In genomic region chr3:50298836-50299637, GRCh38 we compare ENCODE assay signal across 8 cellular contexts. TPM values are rescaled to one million over a fixed set of nuclear protein-coding genes. Genes with fewer than 3 reads are reported as not detected.
DNase-seq lines count a peak whose midpoint lies in the region; ATAC-seq and TF ChIP-seq lines count a peak whose summit lies in the region.

Gene HYAL3 (minus strand): TSS chr3:50299405. CDS start chr3:50295602, 3,803 bp downstream.
A gene with protein sequence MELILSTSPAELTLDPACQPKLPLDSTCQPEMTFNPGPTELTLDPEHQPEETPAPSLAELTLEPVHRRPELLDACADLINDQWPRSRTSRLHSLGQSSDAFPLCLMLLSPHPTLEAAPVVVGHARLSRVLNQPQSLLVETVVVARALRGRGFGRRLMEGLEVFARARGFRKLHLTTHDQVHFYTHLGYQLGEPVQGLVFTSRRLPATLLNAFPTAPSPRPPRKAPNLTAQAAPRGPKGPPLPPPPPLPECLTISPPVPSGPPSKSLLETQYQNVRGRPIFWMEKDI (minus strand): TSS chr3:50299405. CDS start chr3:50297463, 1,942 bp downstream.

- H3K9me3 ChIP-seq in IMR-90 (ENCODE audit: control insufficient read depth, insufficient read depth, low read length) (no peaks in the 10 kb centered on the region), mucosa of stomach (ENCODE audit: control insufficient read depth, low read length) (no peaks in the 10 kb centered on the region)

- peak within 1 kb of the TSS; percentile 60 for H4K91ac ChIP-seq in IMR-90 (ENCODE audit: insufficient read depth, low read depth, low read length)

- TF ChIP-seq RAD21 in IMR-90 (IDR thresholded peaks at IDR 0.05; ENCODE audit: low read length), result no peak

- H4K8ac ChIP-seq in IMR-90 (ENCODE audit: low read depth in 2 of 2, low read length in 2 of 2), result peak within 1 kb of the TSS; percentile 80 to 88

- POLR2A ChIA-PET in IMR-90 (lab: Charles Lee; ENCODE audit: unreplicated experiment), result interaction anchor here (0.7 kb wide), 1 partner anchor 17 kb away, joined by 15 read pairs; no protein-coding TSS in a partner anchor

- H3K56ac ChIP-seq in IMR-90 (ENCODE audit: extremely low read depth, insufficient read depth, low read length), result peak within 1 kb of the TSS; percentile 41

- H3K4me2 ChIP-seq in IMR-90 (ENCODE audit: low read depth, low read length), result peak within 1 kb of the TSS; percentile 92

- H3K4ac ChIP-seq in IMR-90 (ENCODE audit: low read depth, low read length), result peak within 1 kb of the TSS; percentile 86

- H4K20me1 ChIP-seq in IMR-90 (ENCODE audit: insufficient read depth, low read length), result no peaks in the 10 kb centered on the region

- peak within 1 kb of the TSS; percentile 73 for H3K23ac ChIP-seq in IMR-90 (ENCODE audit: low read depth, low read length)

- peak within 1 kb of the TSS; percentile 91 for H2AK5ac ChIP-seq in IMR-90 (ENCODE audit: low read depth, low read length)

- H2BK120ac ChIP-seq in IMR-90 (ENCODE audit: low read depth, low read length), result peak within 1 kb of the TSS; percentile 65; the same call in 1 of the 2 replicates

- peak within 1 kb of the TSS; percentile 74 for H2BK5ac ChIP-seq in IMR-90 (ENCODE audit: low read depth, low read length, poor library complexity, severe bottlenecking)

- H3K4me3 ChIP-seq in IMR-90 (ENCODE audit: insufficient read depth, low read depth, low read length) (peak within 1 kb of the TSS; percentile 85), epithelial cell of proximal tubule (ENCODE audit: low read depth, low read length) (peak within 1 kb of the TSS; percentile 92), mucosa of stomach (ENCODE audit: low read length) (peak within 1 kb of the TSS; percentile 72)

- H2BK20ac ChIP-seq in IMR-90 (ENCODE audit: low read depth, low read length), result peak within 1 kb of the TSS; percentile 15; the same call in 1 of the 2 replicates

- H3K36me3 ChIP-seq in IMR-90 (ENCODE audit: control insufficient read depth, insufficient read depth, low read length), result no peaks in the 10 kb centered on the region
- no peaks in the 10 kb centered on the region for H3K36me3 ChIP-seq in mucosa of stomach (ENCODE audit: control insufficient read depth, insufficient read depth, low read length)

- peak within 1 kb of the TSS; percentile 83 for H3K9ac ChIP-seq in IMR-90 (ENCODE audit: low read depth, low read length)
- peak within 1 kb of the TSS; percentile 82 for H3K9ac ChIP-seq in mucosa of stomach (ENCODE audit: low read length)

- in situ Hi-C loops in IMR-90 (cut with MboI; ENCODE audit: low sequenced_read_pairs), result no loop called here

- 0% methylated on average over 38 of the region's 61 CpGs; no CpG with 5 or more reads in 1 of the 2 experiments for WGBS in IMR-90 (ENCODE audit: extremely low coverage in 2 of 2, insufficient read length in 1 of 2), 2 experiments

- TF ChIP-seq POLR2A in IMR-90 (IDR thresholded peaks at IDR 0.05; ENCODE audit: low read depth, low read length), result peak; percentile 92

- dilution Hi-C loops in IMR-90 (cut with HindIII; ENCODE audit: low sequenced_read_pairs, unreplicated experiment), result no loop called here

- peak within 1 kb of the TSS; percentile 56 for H3K14ac ChIP-seq in IMR-90 (replicated peaks; ENCODE audit: low read depth, low read length)

- ATAC-seq in GM21528 (IDR thresholded peaks at IDR 0.05; ENCODE audit: low FRiP score, unreplicated experiment) (peak; percentile 82), IMR-90 (ENCODE audit: low read depth) (peak; percentile 96)

- H2BK15ac ChIP-seq in IMR-90 (ENCODE audit: low read depth, low read length), result peak within 1 kb of the TSS; percentile 18; the same call in 1 of the 3 replicates

- H3K18ac ChIP-seq in IMR-90 (ENCODE audit: low read depth, low read length), result peak within 1 kb of the TSS; percentile 50

- H3K4me1 ChIP-seq in IMR-90 (ENCODE audit: control insufficient read depth, insufficient read depth, low read length) (peaks cover 13% of the 10 kb centered on the region), mucosa of stomach (ENCODE audit: control insufficient read depth, insufficient read depth, low read length) (peaks cover 57% of the 10 kb centered on the region)

- intact Hi-C loops in IMR-90 (cut with micrococcal nuclease), result no loop called here

- peak; percentile 86 for DNase-seq in DMS153 (lab: John Stamatoyannopoulos, UW)
- peak; percentile 99 for DNase-seq in IMR-90
- DNase-seq in OCI-M2 (lab: John Stamatoyannopoulos, UW; ENCODE audit: unreplicated experiment), result peak; percentile 79
- peak; percentile 99 for DNase-seq in activated T-cell treated with anti-CD3 and anti-CD28 coated beads for 48 hours (ENCODE audit: low read depth)
- peak; percentile 92 for DNase-seq in epithelial cell of proximal tubule (ENCODE audit: low read depth)
- peak; percentile 98 for DNase-seq in stimulated activated CD8-positive, alpha-beta memory T cell treated with anti-CD3 and anti-CD28 coated beads, Interleukin-7, amount 100 ng/mL, for 1 hour (ENCODE audit: low read depth in 2 of 2)

- TF ChIP-seq CTCF in IMR-90 (conservative IDR thresholded peaks at IDR 0.05; ENCODE audit: low read depth, low read length) (peak; percentile 31; the same call in 1 of the 2 replicates), epithelial cell of proximal tubule (conservative IDR thresholded peaks at IDR 0.05; ENCODE audit: low read depth, low read length) (peak; percentile 23)

- no TSS peak for BruUV-seq in IMR-90 (replicated peaks; lab: Mats Ljungman, UMichigan)

- H4K5ac ChIP-seq in IMR-90 (ENCODE audit: low read depth, low read length), result peak within 1 kb of the TSS; percentile 78

- H3K27me3 ChIP-seq in IMR-90 (ENCODE audit: control insufficient read depth, insufficient read depth, low read length) (no peaks in the 10 kb centered on the region), mucosa of stomach (ENCODE audit: control insufficient read depth, insufficient read depth, low read length) (no peaks in the 10 kb centered on the region)

- peaks cover 13 to 28% of the 10 kb centered on the region in 2 experiments; a peak in 3 of 4 replicates for H3K79me1 ChIP-seq in IMR-90 (ENCODE audit: low read depth in 1 of 2, low read length in 2 of 2)

- peaks cover 17% of the 10 kb centered on the region for H3K9me1 ChIP-seq in IMR-90 (ENCODE audit: insufficient read depth, low read length)

- H2AFZ ChIP-seq in IMR-90 (replicated peaks; ENCODE audit: low read length, poor library complexity), result peak within 1 kb of the TSS; percentile 95

- CTCF ChIA-PET in IMR-90 (lab: Yijun Ruan, JAX), result interaction anchor here (1.9 kb wide), 1 partner anchor 25 kb away, joined by 4 read pairs; no protein-coding TSS in a partner anchor

- peak within 1 kb of the TSS; percentile 82 for H3K27ac ChIP-seq in IMR-90 (ENCODE audit: insufficient read depth, low read length)

- peak within 1 kb of the TSS; percentile 90 for H2AK9ac ChIP-seq in IMR-90 (replicated peaks; ENCODE audit: low read depth, low read length, poor library complexity)

TF ChIP-seq in IMR-90, 13 proteins besides CTCF, POLR2A, EP300 and RAD21:
- TF ChIP-seq MAZ (IDR thresholded peaks at IDR 0.05; ENCODE audit: borderline replicate concordance, low read depth, low read length), result peak; percentile 64; the same call in 1 of the 2 replicates
- TF ChIP-seq CEBPB (IDR thresholded peaks at IDR 0.05; ENCODE audit: low read depth, low read length), result peak; percentile 71
- peak; percentile 52 for TF ChIP-seq BHLHE40 (IDR thresholded peaks at IDR 0.05; ENCODE audit: low read depth, low read length)
- TF ChIP-seq RFX5 (IDR thresholded peaks at IDR 0.05; ENCODE audit: low read depth, low read length), result no peak
- peak; percentile 86; the same call in 1 of the 2 replicates for TF ChIP-seq MXI1 (IDR thresholded peaks at IDR 0.05; ENCODE audit: borderline replicate concordance, low read depth, low read length)
- 0 out of 2 replicates have a peak, but pooled peaks have one; percentile 11 for TF ChIP-seq CHD1 (IDR thresholded peaks at IDR 0.05; ENCODE audit: low read depth, low read length)
- TF ChIP-seq MAFK (IDR thresholded peaks at IDR 0.05; ENCODE audit: low read depth, low read length), result no peak
- no peak for TF ChIP-seq RCOR1 (IDR thresholded peaks at IDR 0.05; ENCODE audit: insufficient replicate concordance, low read length)

RNA-seq across cellular contexts. Expression of gene HYAL3, which starts in this region (rescaled TPM):
- 2.2 and 2.7 TPM in 2 replicates for total RNA-seq in IMR-90 (2012; rRNA removed)
- polyA plus RNA-seq in IMR-90 (2012; rRNA removed), result 5.7 and 7.6 TPM in 2 replicates
- 7.4 and 11.3 TPM in 2 replicates for polyA plus RNA-seq in IMR-90 (2012; cell fraction: cytosol; rRNA removed)
- 4.6 and 10.7 TPM in 2 replicates for polyA plus RNA-seq in IMR-90 (2012; cell fraction: nucleus; rRNA removed; ENCODE audit: low replicate concordance)
- total RNA-seq in epithelial cell of proximal tubule, result 7.8 and 8.8 TPM in 2 replicates

RNA-seq across cellular contexts. Expression of the second gene that starts in this region (rescaled TPM):
- 3.1 and 5.0 TPM in 2 replicates for total RNA-seq in IMR-90 (2012; rRNA removed)
- 14.2 and 14.4 TPM in 2 replicates for polyA plus RNA-seq in IMR-90 (2012; rRNA removed)
- polyA plus RNA-seq in IMR-90 (2012; cell fraction: cytosol; rRNA removed), result 7.4 and 10.9 TPM in 2 replicates
- polyA plus RNA-seq in IMR-90 (2012; cell fraction: nucleus; rRNA removed; ENCODE audit: low replicate concordance), result 19.3 and 45.2 TPM in 2 replicates
- total RNA-seq in epithelial cell of proximal tubule, result 8.5 and 19.4 TPM in 2 replicates

Comparison
In these comparisons a context has a peak if more than half of its experiments do, and no peak if none do; other contexts are left out.
1. Peak in every context shown above with its lines: DNase-seq, ATAC-seq, H3K4me3 ChIP-seq and H3K27ac ChIP-seq.